Comparison of ENCODE assay signal across 15 cellular contexts in genomic region chr2:219968685-219969345, GRCh38.
DNase-seq lines count a peak whose midpoint lies in the region; ATAC-seq, FAIRE-seq and TF ChIP-seq lines count a peak whose summit lies in the region.
"Had no signal": no experiment of that assay in that cellular context is flagged by ENCODE, and none has a peak within 500 bp of the region (broad histone marks: within the 10 kb centered on the region; RNA-seq: fewer than 3 reads in every experiment).

No MANE protein-coding gene starts in this region.

- H3K27ac ChIP-seq in ascending aorta: no peak overlapping the region
- H3K27ac ChIP-seq: thyroid gland had no signal

- no peaks in the 10 kb centered on the region for H3K27me3 ChIP-seq in ascending aorta
- H3K27me3 ChIP-seq: thyroid gland had no signal

- no peak for ATAC-seq in HG02884 (IDR thresholded peaks at IDR 0.05; ENCODE audit: unreplicated experiment)

- no peak for TF ChIP-seq CTCF in Calu3 (IDR thresholded peaks at IDR 0.05; ENCODE audit: unreplicated experiment)
- no peak for TF ChIP-seq CTCF in ascending aorta (IDR thresholded peaks at IDR 0.05)

- no peak overlapping the region for H3K4me3 ChIP-seq in ascending aorta
- H3K4me3 ChIP-seq: thyroid gland had no signal

- H3K4me1 Mint-ChIP-seq in Calu3 (ENCODE audit: low read depth, unreplicated experiment): peaks cover 8% of the 10 kb centered on the region

- H3K36me3 Mint-ChIP-seq in Calu3 (ENCODE audit: insufficient read depth, unreplicated experiment): no peaks in the 10 kb centered on the region

- H3K27ac Mint-ChIP-seq in Calu3 (ENCODE audit: unreplicated experiment): no peak overlapping the region
- H3K27ac Mint-ChIP-seq: activated T-helper 1 cell treated with anti-CD3 and anti-CD28 coated beads, Interleukin-12 subunit alpha, Interleukin-12 subunit beta, Interleukin-2, Interleukin-4 antibody, amounts not matched to agents 30 ng/mL and 10 ng/mL and 1 ng/mL, durations not matched to agents 14 hours and 24 hours and 36 hours had no signal

- H3K4me3 Mint-ChIP-seq in Calu3 (ENCODE audit: low read depth, unreplicated experiment): no peak overlapping the region
- H3K4me3 Mint-ChIP-seq: activated T-helper 1 cell treated with anti-CD3 and anti-CD28 coated beads, Interleukin-12 subunit alpha, Interleukin-12 subunit beta, Interleukin-2, Interleukin-4 antibody, amounts not matched to agents 30 ng/mL and 10 ng/mL and 1 ng/mL, durations not matched to agents 14 hours and 24 hours and 36 hours had no signal

- H3K4me1 ChIP-seq in ascending aorta: no peaks in the 10 kb centered on the region
- H3K4me1 ChIP-seq: thyroid gland had no signal

- no peaks in the 10 kb centered on the region for H3K36me3 ChIP-seq in ascending aorta
- H3K36me3 ChIP-seq: thyroid gland had no signal

- H3K27me3 Mint-ChIP-seq in Calu3 (ENCODE audit: unreplicated experiment): no peaks in the 10 kb centered on the region

- DNase-seq in Calu3: peak; percentile 32
- peak; percentile 53 for DNase-seq in HTR-8/SVneo (ENCODE audit: insufficient read length, low spot score)
- peak; percentile 59 for DNase-seq in astrocyte of the hippocampus (ENCODE audit: low read depth, low spot score)
- DNase-seq in myocyte (ENCODE audit: low read depth): peak; percentile 41
- DNase-seq in ascending aorta (ENCODE audit: low spot score in 2 of 2): no peak
- DNase-seq in SKM-1 treated with dmso at 0.1 percent for 144 hours (lab: John Stamatoyannopoulos, UW; ENCODE audit: unreplicated experiment): no peak
- no peak for DNase-seq in NCI-H2107 treated with DMSO at 0.1 percent for 48 hours (lab: John Stamatoyannopoulos, UW; ENCODE audit: unreplicated experiment)
- DNase-seq: activated CD4-positive, alpha-beta T cell treated with anti-CD3 and anti-CD28 coated beads, Interleukin-2, amount 50 U/mL, for 4 hours; NCI-H187 treated with DMSO at 0.1 percent for 48 hours; NCI-H748 treated with DMSO at 0.1 percent for 48 hours; posterior cingulate gyrus; stimulated activated CD8-positive, alpha-beta memory T cell treated with anti-CD3 and anti-CD28 coated beads, Interleukin-4, amount 100 ng/mL, for 48 hours; thyroid gland had no signal

- intact Hi-C loops in Calu3 (cut with micrococcal nuclease; ENCODE audit: unreplicated experiment): no loop called here
- intact Hi-C loops in ascending aorta (cut with DNase I): no loop called here

- peaks cover 4% of the 10 kb centered on the region for H3K9me3 Mint-ChIP-seq in Calu3 (ENCODE audit: low read depth, unreplicated experiment)
- H3K9me3 Mint-ChIP-seq: activated T-helper 1 cell treated with anti-CD3 and anti-CD28 coated beads, Interleukin-12 subunit alpha, Interleukin-12 subunit beta, Interleukin-2, Interleukin-4 antibody, amounts not matched to agents 30 ng/mL and 10 ng/mL and 1 ng/mL, durations not matched to agents 14 hours and 24 hours and 36 hours had no signal

- no peaks in the 10 kb centered on the region for H3K9me3 ChIP-seq in ascending aorta
- H3K9me3 ChIP-seq: thyroid gland had no signal

- no TSS peak for BruUV-seq in Calu3 (replicated peaks; lab: Mats Ljungman, UMichigan)

- FAIRE-seq in HTR-8/SVneo (lab: Jason Lieb, UNC): peak; percentile 98

- CTCF ChIA-PET in Calu3 (lab: Charles Lee): no interaction called here

Comparison
In these comparisons a context has a peak if more than half of its experiments do, and no peak if none do; other contexts are left out.
1. DNase-seq: peak in Calu3 (single experiment), HTR-8/SVneo (single experiment), astrocyte of the hippocampus (single experiment) and myocyte (single experiment); none in ascending aorta (0 of 2), SKM-1 treated with dmso at 0.1 percent for 144 hours (single experiment) and NCI-H2107 treated with DMSO at 0.1 percent for 48 hours (single experiment).